Comparison of ENCODE assay signal across 9 cellular contexts in genomic region chr10:80104066-80104926, GRCh38. TPM values are rescaled to one million over a fixed set of nuclear protein-coding genes. Genes with fewer than 3 reads are reported as not detected.
DNase-seq lines count a peak whose midpoint lies in the region; ATAC-seq and TF ChIP-seq lines count a peak whose summit lies in the region.
"Had no signal": no experiment of that assay in that cellular context is flagged by ENCODE, and none has a peak within 500 bp of the region (broad histone marks: within the 10 kb centered on the region; RNA-seq: fewer than 3 reads in every experiment).

No MANE protein-coding gene starts in this region.

- H3K4me1 Mint-ChIP-seq in activated T-cell treated with anti-CD3 and anti-CD28 coated beads, Interleukin-2, amount 50 U/mL, for 72 hours (ENCODE audit: low read depth), result no peaks in the 10 kb centered on the region
- no peaks in the 10 kb centered on the region for H3K4me1 Mint-ChIP-seq in nephron progenitor cell
- peaks cover 13% of the 10 kb centered on the region for H3K4me1 Mint-ChIP-seq in activated T-cell treated with anti-CD3 and anti-CD28 coated beads, Interleukin-2, amount 50 U/mL, for 24 hours (ENCODE audit: low read depth)

- DNase-seq in activated T-cell treated with anti-CD3 and anti-CD28 coated beads, Interleukin-2, amount 50 U/mL, for 72 hours, result no peak
- DNase-seq in activated T-cell treated with anti-CD3 and anti-CD28 coated beads for 4 hours (no peak), NCI-H146 (lab: John Stamatoyannopoulos, UW) (peak; percentile 40), foreskin fibroblast (peak; percentile 66 to 87), suprapubic skin (ENCODE audit: low spot score in 2 of 2) (peak in 1 of 2 donors; percentile 75), nephron progenitor cell (no peak)
- no peak for DNase-seq in activated T-cell treated with anti-CD3 and anti-CD28 coated beads, Interleukin-2, amount 50 U/mL, for 24 hours
- DNase-seq in activated CD8-positive, alpha-beta memory T cell treated with anti-CD3 and anti-CD28 coated beads, Interleukin-2, amount 50 U/mL, for 48 hours, result no peak

- H3K4me1 ChIP-seq in suprapubic skin, result peaks cover 21% of the 10 kb centered on the region

- ATAC-seq in activated T-cell treated with anti-CD3 and anti-CD28 coated beads, Interleukin-2, amount 50 U/mL, for 72 hours (replicated peaks in 1 of 2), result peak; percentile 46 to 60

- TF ChIP-seq CTCF in foreskin fibroblast (IDR thresholded peaks at IDR 0.05; ENCODE audit: low read depth, low read length), result no peak
- no peak for TF ChIP-seq CTCF in suprapubic skin (IDR thresholded peaks at IDR 0.05)
- no peak for TF ChIP-seq CTCF in nephron progenitor cell (IDR thresholded peaks at IDR 0.05)

- no peak for TF ChIP-seq EP300 in suprapubic skin (IDR thresholded peaks at IDR 0.05)

- H3K36me3 ChIP-seq in suprapubic skin, result no peaks in the 10 kb centered on the region
- H3K36me3 ChIP-seq: neutrophil had no signal

- no peak overlapping the region for H3K27ac Mint-ChIP-seq in activated T-cell treated with anti-CD3 and anti-CD28 coated beads, Interleukin-2, amount 50 U/mL, for 72 hours
- no peak overlapping the region for H3K27ac Mint-ChIP-seq in nephron progenitor cell
- no peak overlapping the region for H3K27ac Mint-ChIP-seq in activated T-cell treated with anti-CD3 and anti-CD28 coated beads, Interleukin-2, amount 50 U/mL, for 24 hours

- H3K27ac ChIP-seq in suprapubic skin, result peak overlapping the region; percentile 65
- H3K27ac ChIP-seq: neutrophil had no signal

- peak overlapping the region in 1 of 2 donors; percentile 38 for H3K4me3 ChIP-seq in foreskin fibroblast (ENCODE audit: low read depth in 1 of 2, low read length in 2 of 2)
- no peak overlapping the region for H3K4me3 ChIP-seq in suprapubic skin

- peak in 1 of 2 donors; percentile 14 for TF ChIP-seq POLR2A in suprapubic skin (IDR thresholded peaks at IDR 0.05)

- peaks cover 10% of the 10 kb centered on the region for H3K9me3 ChIP-seq in suprapubic skin
- H3K9me3 ChIP-seq: neutrophil had no signal

- no peaks in the 10 kb centered on the region for H3K27me3 ChIP-seq in suprapubic skin
- H3K27me3 ChIP-seq: neutrophil had no signal

- 35% methylated on average over 10 of the region's 10 CpGs for WGBS in suprapubic skin

- H3K27me3 Mint-ChIP-seq in activated T-cell treated with anti-CD3 and anti-CD28 coated beads, Interleukin-2, amount 50 U/mL, for 72 hours (ENCODE audit: low read depth), result no peaks in the 10 kb centered on the region
- peaks cover 10% of the 10 kb centered on the region for H3K27me3 Mint-ChIP-seq in nephron progenitor cell (ENCODE audit: low read depth, poor library complexity)
- H3K27me3 Mint-ChIP-seq in activated T-cell treated with anti-CD3 and anti-CD28 coated beads, Interleukin-2, amount 50 U/mL, for 24 hours, result no peaks in the 10 kb centered on the region

- peaks cover 7 to 9% of the 10 kb centered on the region in 2 donors for H3K9me3 Mint-ChIP-seq in activated T-cell treated with anti-CD3 and anti-CD28 coated beads, Interleukin-2, amount 50 U/mL, for 72 hours
- H3K9me3 Mint-ChIP-seq in nephron progenitor cell, result peaks cover 26% of the 10 kb centered on the region
- peaks cover 11% of the 10 kb centered on the region for H3K9me3 Mint-ChIP-seq in activated T-cell treated with anti-CD3 and anti-CD28 coated beads, Interleukin-2, amount 50 U/mL, for 24 hours

- peaks cover 8 to 17% of the 10 kb centered on the region in 2 donors for H3K36me3 Mint-ChIP-seq in activated T-cell treated with anti-CD3 and anti-CD28 coated beads, Interleukin-2, amount 50 U/mL, for 72 hours (ENCODE audit: insufficient read depth in 2 of 2)
- peaks cover 11% of the 10 kb centered on the region for H3K36me3 Mint-ChIP-seq in nephron progenitor cell (ENCODE audit: low read depth)
- H3K36me3 Mint-ChIP-seq in activated T-cell treated with anti-CD3 and anti-CD28 coated beads, Interleukin-2, amount 50 U/mL, for 24 hours (ENCODE audit: low read depth), result peaks cover under 1% of the 10 kb centered on the region

- H3K4me3 Mint-ChIP-seq in activated T-cell treated with anti-CD3 and anti-CD28 coated beads, Interleukin-2, amount 50 U/mL, for 72 hours, result no peak overlapping the region
- no peak overlapping the region for H3K4me3 Mint-ChIP-seq in nephron progenitor cell
- H3K4me3 Mint-ChIP-seq in activated T-cell treated with anti-CD3 and anti-CD28 coated beads, Interleukin-2, amount 50 U/mL, for 24 hours, result no peak overlapping the region

RNA-seq across cellular contexts. Expression of gene TMEM254, which starts 25.8 kb away (rescaled TPM):
- 10 to 100 TPM; 15.6 to 15.8 TPM for total RNA-seq in activated T-cell treated with anti-CD3 and anti-CD28 coated beads, Interleukin-2, amount 50 U/mL, for 72 hours
- total RNA-seq in suprapubic skin, result 10 to 100 TPM; 34.0 to 90.8 (median 77.2) TPM

RNA-seq across cellular contexts. Expression of gene PLAC9, which starts 28.2 kb away (rescaled TPM):
- total RNA-seq in activated T-cell treated with anti-CD3 and anti-CD28 coated beads, Interleukin-2, amount 50 U/mL, for 72 hours, result not detected
- 10 to 100 TPM in 2 of 4 donors, 1 to 10 TPM in 2; 5.6 to 18.5 (median 9.2) TPM for total RNA-seq in suprapubic skin

Comparison
In these comparisons a context has a peak if more than half of its experiments do, and no peak if none do; other contexts are left out.
1. DNase-seq: peak in NCI-H146 (single experiment) and foreskin fibroblast (2 of 2); none in activated T-cell treated with anti-CD3 and anti-CD28 coated beads, Interleukin-2, amount 50 U/mL, for 72 hours (0 of 2), activated T-cell treated with anti-CD3 and anti-CD28 coated beads for 4 hours (single experiment), nephron progenitor cell (single experiment), activated T-cell treated with anti-CD3 and anti-CD28 coated beads, Interleukin-2, amount 50 U/mL, for 24 hours (single experiment) and activated CD8-positive, alpha-beta memory T cell treated with anti-CD3 and anti-CD28 coated beads, Interleukin-2, amount 50 U/mL, for 48 hours (single experiment).
2. RNA of gene PLAC9, which starts 28.2 kb away (total RNA-seq): 5.6 to 18.5 TPM in suprapubic skin; not detected in activated T-cell treated with anti-CD3 and anti-CD28 coated beads, Interleukin-2, amount 50 U/mL, for 72 hours; every median in the first group is over 4 times any median in the second.